ENCODE assay signal across 8 cellular contexts in the genomic region with DNA sequence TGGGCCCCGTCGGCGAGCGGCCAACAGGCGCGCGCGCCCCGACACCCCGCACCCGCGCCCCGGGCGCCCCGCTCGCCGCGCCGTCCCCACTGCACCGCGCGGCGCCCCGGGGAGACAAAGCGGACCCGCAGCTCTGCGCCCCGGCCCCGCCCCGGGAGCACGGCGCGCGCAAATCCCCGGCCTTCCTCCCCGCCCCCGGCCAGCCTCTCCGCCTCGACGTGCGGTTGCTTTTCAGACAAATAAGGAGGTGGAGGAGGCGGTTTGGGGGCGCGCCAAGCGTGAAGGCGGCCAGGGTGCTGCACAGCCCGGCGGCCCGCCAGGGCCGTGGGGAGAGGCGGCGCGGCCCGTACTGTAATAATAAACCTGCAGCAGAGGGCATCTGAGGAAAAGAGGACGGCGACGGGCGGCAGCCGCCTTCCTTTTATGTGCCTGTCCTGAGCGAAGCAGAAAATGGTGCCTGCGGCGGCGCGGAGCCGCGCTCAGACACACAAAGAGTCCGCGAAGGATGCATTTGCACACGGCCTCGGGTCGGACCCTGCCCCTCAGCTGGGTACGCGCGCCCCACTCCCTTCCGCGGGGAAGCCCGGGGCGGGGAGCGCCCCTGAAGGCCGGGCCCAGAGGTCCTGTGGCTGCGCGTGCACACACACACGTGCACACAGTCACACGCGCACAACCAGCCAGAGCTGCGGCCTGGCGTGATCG. TPM values are rescaled to one million over a fixed set of nuclear protein-coding genes. Genes with fewer than 3 reads are reported as not detected.
DNase-seq lines count a peak whose midpoint lies in the region; ATAC-seq and TF ChIP-seq lines count a peak whose summit lies in the region.

No MANE protein-coding gene starts in this region.

- peaks cover 27% of the 10 kb centered on the region for H3K36me3 Mint-ChIP-seq in nephron (ENCODE audit: low read depth)

- H3K4me3 Mint-ChIP-seq in nephron: peak overlapping the region; percentile 86 to 98 (median 89)

- H3K4me1 ChIP-seq in DND-41 (ENCODE audit: insufficient read depth, low read length): peaks cover 48% of the 10 kb centered on the region

- POLR2A ChIA-PET in RWPE1 (lab: Yijun Ruan, JAX; ENCODE audit: low non-redundant PET): no interaction called here

- peak; percentile 13 for TF ChIP-seq CTCF in DND-41 (IDR thresholded peaks at IDR 0.05; ENCODE audit: borderline replicate concordance, extremely low read depth, low read length, poor library complexity, severe bottlenecking)
- TF ChIP-seq CTCF in RWPE1 (conservative IDR thresholded peaks at IDR 0.05; ENCODE audit: low read depth): 0 out of 2 replicates have a peak, but pooled peaks have one; percentile 11
- TF ChIP-seq CTCF in fibroblast of pulmonary artery (IDR thresholded peaks at IDR 0.05; ENCODE audit: low read length, missing control alignments): no peak
- TF ChIP-seq CTCF in nephron (IDR thresholded peaks at IDR 0.05; ENCODE audit: unreplicated experiment in 3 of 3): no peak

- H3K4me1 Mint-ChIP-seq in nephron: peaks cover 53% of the 10 kb centered on the region

- CTCF ChIA-PET in RWPE1 (lab: Yijun Ruan, JAX): interaction anchor here (0.5 to 1.9 kb wide), 13 partner anchors 52 to 994 kb away, joined by 3 to 13 read pairs (median 3); no protein-coding TSS in a partner anchor

- peaks cover 24% of the 10 kb centered on the region for H3K36me3 ChIP-seq in DND-41 (ENCODE audit: insufficient read depth, low read length)

- peak overlapping the region; percentile 97 for H3K9ac ChIP-seq in DND-41 (ENCODE audit: low read depth, low read length)

- H2AFZ ChIP-seq in DND-41 (ENCODE audit: low read depth, low read length): peak overlapping the region; percentile 86

- H3K9me3 Mint-ChIP-seq in nephron: no peaks in the 10 kb centered on the region

- no peaks in the 10 kb centered on the region for H4K20me1 ChIP-seq in DND-41 (ENCODE audit: insufficient read depth, low read length)

- H3K27ac ChIP-seq in DND-41 (ENCODE audit: low read length): peak overlapping the region; percentile 100
- peak overlapping the region; percentile 97 for H3K27ac ChIP-seq in RWPE1

- peak; percentile 94 for DNase-seq in DND-41
- DNase-seq in Jurkat, Clone E6-1 (ENCODE audit: low read depth, low spot score): peak; percentile 85
- DNase-seq in RWPE1 (ENCODE audit: low spot score): peak; percentile 84
- DNase-seq in activated T-helper 9 cell treated with anti-CD3 and anti-CD28 coated beads, Interleukin-2, amount 50 U/mL, for 16 hours (ENCODE audit: low read depth): peak; percentile 39
- peak; percentile 96 for DNase-seq in fibroblast of pulmonary artery (ENCODE audit: low read depth)
- peak; percentile 81 for DNase-seq in stimulated activated naive CD8-positive, alpha-beta T cell treated with anti-CD3 and anti-CD28 coated beads, Interleukin-15, Interleukin-2, amounts not matched to agents 100 U/mL and 50 U/mL, for 24 hours

- H3K9me3 ChIP-seq in DND-41 (ENCODE audit: insufficient read depth, low read length, severe bottlenecking): no peaks in the 10 kb centered on the region

- H3K27me3 Mint-ChIP-seq in nephron (ENCODE audit: low read depth): no peaks in the 10 kb centered on the region

- no peaks in the 10 kb centered on the region for H3K27me3 ChIP-seq in DND-41 (ENCODE audit: insufficient read depth, low read length, poor library complexity)

- H3K4me2 ChIP-seq in DND-41 (ENCODE audit: insufficient read depth, low read length): peak overlapping the region; percentile 77

- H3K27ac Mint-ChIP-seq in nephron: peak overlapping the region; percentile 98 to 99 (median 99)

- H3K4me3 ChIP-seq in DND-41 (ENCODE audit: low read depth in 1 of 2, low read length in 2 of 2): peak overlapping the region; percentile 20 to 77
- H3K4me3 ChIP-seq in Jurkat, Clone E6-1 (ENCODE audit: low read length): peak overlapping the region; percentile 88
- peak overlapping the region; percentile 82 for H3K4me3 ChIP-seq in fibroblast of pulmonary artery (replicated peaks; ENCODE audit: low read depth, low read length)

- peak; percentile 73 for ATAC-seq in DND-41 (ENCODE audit: insufficient read depth, low read depth)
- ATAC-seq in GM21723 (IDR thresholded peaks at IDR 0.05; ENCODE audit: unreplicated experiment): peak; percentile 79
- ATAC-seq in stimulated activated naive CD8-positive, alpha-beta T cell treated with anti-CD3 and anti-CD28 coated beads, Interleukin-15, Interleukin-2, amounts not matched to agents 100 U/mL and 50 U/mL, for 24 hours: peak; percentile 75

- H3K79me2 ChIP-seq in DND-41 (ENCODE audit: insufficient read depth, low read length): peaks cover 42% of the 10 kb centered on the region

RNA-seq across cellular contexts. Expression of gene NREP, which starts 0.7 kb away (rescaled TPM):
- 86.2 TPM for polyA plus RNA-seq in Jurkat, Clone E6-1 (2012; ENCODE audit: insufficient read depth, insufficient read length)

Comparison
In these comparisons a context has a peak if more than half of its experiments do, and no peak if none do; other contexts are left out.
1. Peak in every context shown above with its lines: DNase-seq, ATAC-seq, H3K4me3 ChIP-seq and H3K27ac ChIP-seq.
2. DNase-seq: peak in every context shown above with its lines; median percentile 96 in fibroblast of pulmonary artery; 94 in DND-41; 85 in Jurkat, Clone E6-1; 84 in RWPE1; 81 in stimulated activated naive CD8-positive, alpha-beta T cell treated with anti-CD3 and anti-CD28 coated beads, Interleukin-15, Interleukin-2, amounts not matched to agents 100 U/mL and 50 U/mL, for 24 hours; 39 in activated T-helper 9 cell treated with anti-CD3 and anti-CD28 coated beads, Interleukin-2, amount 50 U/mL, for 16 hours.
3. CTCF ChIP-seq: peak in DND-41 (single experiment) and RWPE1 (single experiment); none in fibroblast of pulmonary artery (single experiment) and nephron (0 of 3).